In the genomic region with DNA sequence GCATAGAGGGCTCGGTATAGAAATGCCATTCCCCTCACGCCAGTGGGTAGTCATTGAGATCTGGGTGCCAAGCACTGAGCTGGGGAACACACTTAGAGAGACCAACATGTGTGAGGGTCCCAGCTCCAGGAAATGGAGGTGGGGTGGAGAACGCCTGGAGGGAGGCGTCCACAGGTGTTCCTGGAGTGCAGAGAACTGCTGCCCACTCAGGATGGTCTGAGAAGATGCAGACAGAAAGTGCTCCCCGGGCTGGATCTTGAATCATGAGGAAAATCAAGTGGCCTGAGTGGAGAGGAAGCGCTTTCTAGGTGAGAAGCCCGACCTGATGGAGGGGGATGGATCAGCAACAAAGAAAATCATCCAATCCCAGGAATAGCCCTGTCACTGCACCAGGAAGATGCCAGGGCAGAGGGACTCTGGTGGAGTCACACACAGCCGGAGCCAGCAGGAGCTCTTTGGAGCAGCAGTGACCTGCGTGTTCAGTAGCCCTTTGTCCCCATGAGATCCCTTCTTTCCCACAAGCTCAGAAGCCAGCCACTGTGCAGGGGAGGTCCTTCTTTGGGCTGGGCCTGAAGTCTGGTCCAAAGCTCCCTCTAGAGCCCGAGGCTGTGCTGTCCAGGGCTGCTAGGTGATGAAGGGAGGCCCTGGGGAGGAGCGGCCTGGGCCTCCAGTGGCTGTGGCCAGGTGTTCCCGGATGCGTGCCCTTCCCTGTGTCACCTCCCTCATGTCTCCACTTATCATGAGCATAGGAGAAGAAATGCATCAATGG, we compare ENCODE assay signal across 17 cellular contexts.
DNase-seq lines count a peak whose midpoint lies in the region; ATAC-seq, FAIRE-seq and TF ChIP-seq lines count a peak whose summit lies in the region.
"Had no signal": no experiment of that assay in that cellular context is flagged by ENCODE, and none has a peak within 500 bp of the region (broad histone marks: within the 10 kb centered on the region; RNA-seq: fewer than 3 reads in every experiment).

No MANE protein-coding gene starts in this region.

- H3K36me3 Mint-ChIP-seq in activated T-cell treated with anti-CD3 and anti-CD28 coated beads, Interleukin-2, amount 50 U/mL, for 72 hours (ENCODE audit: insufficient read depth in 2 of 2): peaks cover 7 to 17% of the 10 kb centered on the region in 2 donors
- peaks cover 27% of the 10 kb centered on the region for H3K36me3 Mint-ChIP-seq in activated CD8-positive, alpha-beta T cell treated with anti-CD3 and anti-CD28 coated beads for 36 hours (ENCODE audit: low read depth)

- no peak overlapping the region for H3K9ac ChIP-seq in kidney (ENCODE audit: low read length in 2 of 2)

- no peak for TF ChIP-seq POLR2A in spleen (IDR thresholded peaks at IDR 0.05)

- H3K36me3 ChIP-seq in kidney (ENCODE audit: control insufficient read depth in 1 of 2, insufficient read depth in 2 of 2, low read length in 2 of 2) (peaks cover 0 to 10% of the 10 kb centered on the region in 2 donors), spleen (peaks cover 0 to 96% (median 29%) of the 10 kb centered on the region in 6 donors)
- H3K36me3 ChIP-seq: MG63 had no signal

- H3K27ac ChIP-seq in kidney (ENCODE audit: low read depth in 2 of 2, low read length in 2 of 2): no peak overlapping the region
- peak overlapping the region; percentile 3 to 90 (median 78) for H3K27ac ChIP-seq in spleen
- H3K27ac ChIP-seq: vagina had no signal

- no peaks in the 10 kb centered on the region for H3K27me3 ChIP-seq in spleen (replicated peaks in 1 of 7)
- H3K27me3 ChIP-seq: MG63, vagina had no signal

- no peak for DNase-seq in activated T-cell treated with anti-CD3 and anti-CD28 coated beads, Interleukin-2, amount 50 U/mL, for 72 hours
- no peak for DNase-seq in activated T-cell treated with anti-CD3 and anti-CD28 coated beads, Interleukin-2, amount 50 U/mL, for 1 hour
- DNase-seq in activated CD8-positive, alpha-beta T cell treated with anti-CD3 and anti-CD28 coated beads for 36 hours: no peak
- DNase-seq in kidney (peak; percentile 75), spleen (no peak), AML-193 (lab: John Stamatoyannopoulos, UW) (no peak), GM10248 (ENCODE audit: extremely low spot score) (no peak)
- DNase-seq: activated CD4-positive, alpha-beta T cell treated with anti-CD3 and anti-CD28 coated beads for 48 hours; activated effector memory CD4-positive, alpha-beta T cell treated with Interleukin-2 at 50 U/mL for 16 hours; cerebellar nuclear complex; DMS 273 treated with DMSO at 0.1 percent for 48 hours; mammary epithelial cell; MG63; NCI-H2171 treated with DMSO at 0.1 percent for 48 hours had no signal

- H3K9me3 ChIP-seq in kidney (ENCODE audit: control insufficient read depth in 1 of 2, low read length in 2 of 2) (no peaks in the 10 kb centered on the region), spleen (no peaks in the 10 kb centered on the region)
- H3K9me3 ChIP-seq: MG63, vagina had no signal

- no peak overlapping the region for H3K4me3 ChIP-seq in kidney (ENCODE audit: low read length in 2 of 2)
- peak overlapping the region in 1 of 8 donors; percentile 29 for H3K4me3 ChIP-seq in spleen
- H3K4me3 ChIP-seq: MG63, vagina had no signal

- TF ChIP-seq CTCF in activated CD8-positive, alpha-beta T cell treated with anti-CD3 and anti-CD28 coated beads for 36 hours (IDR thresholded peaks at IDR 0.05): no peak
- TF ChIP-seq CTCF in kidney (IDR thresholded peaks at IDR 0.05; ENCODE audit: borderline replicate concordance, extremely low read depth, insufficient read depth): no peak
- peak in 3 of 11 experiments; percentile 14 to 26 (median 18) for TF ChIP-seq CTCF in spleen (IDR thresholded peaks at IDR 0.05 in 8 of 11, conservative IDR thresholded peaks at IDR 0.05 in 3 of 11)
- no peak for TF ChIP-seq CTCF in GM10248 (IDR thresholded peaks at IDR 0.05; ENCODE audit: control extremely low read depth, extremely low read depth, low read depth, missing control alignments)

- no peaks in the 10 kb centered on the region for H3K27me3 Mint-ChIP-seq in activated T-cell treated with anti-CD3 and anti-CD28 coated beads, Interleukin-2, amount 50 U/mL, for 72 hours (ENCODE audit: low read depth)
- H3K27me3 Mint-ChIP-seq in activated CD8-positive, alpha-beta T cell treated with anti-CD3 and anti-CD28 coated beads for 36 hours: no peaks in the 10 kb centered on the region

- intact Hi-C loops in activated CD8-positive, alpha-beta T cell treated with anti-CD3 and anti-CD28 coated beads for 36 hours (cut with micrococcal nuclease): no loop called here
- intact Hi-C loops in kidney (cut with DNase I) (no loop called here), spleen (cut with DNase I; ENCODE audit: low total_unique reads) (loop anchor here (5.0 kb wide), 1 partner anchor 107 kb away; no protein-coding TSS in a partner anchor)

- H3K4me1 Mint-ChIP-seq in activated T-cell treated with anti-CD3 and anti-CD28 coated beads, Interleukin-2, amount 50 U/mL, for 72 hours (ENCODE audit: low read depth): no peaks in the 10 kb centered on the region
- H3K4me1 Mint-ChIP-seq in activated CD8-positive, alpha-beta T cell treated with anti-CD3 and anti-CD28 coated beads for 36 hours (ENCODE audit: low read depth): no peaks in the 10 kb centered on the region

- 73 to 89% (median 75%) methylated on average over 13 of the region's 13 CpGs for WGBS in spleen, 5 donors

- no peak for ATAC-seq in activated T-cell treated with anti-CD3 and anti-CD28 coated beads, Interleukin-2, amount 50 U/mL, for 72 hours (replicated peaks in 1 of 2)
- ATAC-seq in activated CD8-positive, alpha-beta T cell treated with anti-CD3 and anti-CD28 coated beads for 36 hours: no peak
- no peak for ATAC-seq in HG02973 (IDR thresholded peaks at IDR 0.05; ENCODE audit: unreplicated experiment)

- H3K27ac Mint-ChIP-seq in activated T-cell treated with anti-CD3 and anti-CD28 coated beads, Interleukin-2, amount 50 U/mL, for 72 hours: peak overlapping the region; percentile 23
- H3K27ac Mint-ChIP-seq in activated CD8-positive, alpha-beta T cell treated with anti-CD3 and anti-CD28 coated beads for 36 hours: peak overlapping the region; percentile 30

- H3K4me3 Mint-ChIP-seq in activated T-cell treated with anti-CD3 and anti-CD28 coated beads, Interleukin-2, amount 50 U/mL, for 72 hours: no peak overlapping the region
- no peak overlapping the region for H3K4me3 Mint-ChIP-seq in activated CD8-positive, alpha-beta T cell treated with anti-CD3 and anti-CD28 coated beads for 36 hours

- POLR2A ChIA-PET in activated CD8-positive, alpha-beta T cell treated with anti-CD3 and anti-CD28 coated beads for 36 hours (lab: Charles Lee): no interaction called here
- POLR2A ChIA-PET in GM10248 (lab: Yijun Ruan, JAX): no interaction called here

- H3K4me1 ChIP-seq in kidney (ENCODE audit: control insufficient read depth in 1 of 2, insufficient read depth in 1 of 2, low read depth in 1 of 2, low read length in 2 of 2) (peaks cover 12 to 22% of the 10 kb centered on the region in 2 donors), spleen (peaks cover 12 to 92% (median 61%) of the 10 kb centered on the region in 6 donors)

- CTCF ChIA-PET in activated CD8-positive, alpha-beta T cell treated with anti-CD3 and anti-CD28 coated beads for 36 hours (lab: Charles Lee): interaction anchor here (1.4 to 3.0 kb wide), 3 partner anchors 12 to 15 kb away, joined by 6 to 18 read pairs (median 6); no protein-coding TSS in a partner anchor
- CTCF ChIA-PET in GM10248 (lab: Yijun Ruan, JAX): interaction anchor here (1.1 to 16.0 kb wide), 2 partner anchors 13 to 113 kb away, joined by 3 to 138 read pairs; no protein-coding TSS in a partner anchor

- no peak for FAIRE-seq in kidney (lab: Jason Lieb, UNC)
- FAIRE-seq: GM19239 had no signal

- H3K9me3 Mint-ChIP-seq in activated T-cell treated with anti-CD3 and anti-CD28 coated beads, Interleukin-2, amount 50 U/mL, for 72 hours: no peaks in the 10 kb centered on the region
- no peaks in the 10 kb centered on the region for H3K9me3 Mint-ChIP-seq in activated CD8-positive, alpha-beta T cell treated with anti-CD3 and anti-CD28 coated beads for 36 hours

Comparison
In these comparisons a context has a peak if more than half of its experiments do, and no peak if none do; other contexts are left out.
1. H3K27ac ChIP-seq: peak in spleen (8 of 8); none in kidney (0 of 2).